ENCODE assay signal across 11 cellular contexts in the genomic region with DNA sequence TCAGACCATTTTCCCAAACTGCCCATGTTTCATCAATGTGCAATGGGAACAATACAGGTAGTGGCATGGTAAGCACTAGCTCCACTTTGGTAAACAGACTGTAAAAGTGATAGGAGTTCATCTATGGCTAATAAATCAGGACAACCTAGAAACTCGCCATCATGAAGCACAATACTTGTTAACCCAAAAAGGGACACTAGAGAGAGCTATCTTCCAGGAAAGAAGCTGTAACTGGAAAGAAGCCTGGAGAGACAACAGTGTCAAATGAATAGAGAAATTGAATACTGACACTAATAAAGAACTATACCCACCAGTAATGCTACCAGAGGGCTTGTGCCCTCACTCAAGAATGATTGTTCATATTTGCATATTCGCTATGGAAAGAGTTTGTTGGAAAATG.
DNase-seq lines count a peak whose midpoint lies in the region; ATAC-seq, FAIRE-seq and TF ChIP-seq lines count a peak whose summit lies in the region.
"Had no signal": no experiment of that assay in that cellular context is flagged by ENCODE, and none has a peak within 500 bp of the region (broad histone marks: within the 10 kb centered on the region; RNA-seq: fewer than 3 reads in every experiment).

No MANE protein-coding gene starts in this region.

- no peak overlapping the region for H3K4me3 ChIP-seq in keratinocyte (ENCODE audit: control insufficient read depth in 2 of 3, extremely low read depth in 1 of 3, insufficient read depth in 2 of 3, low read depth in 1 of 3, low read length in 3 of 3)

- dilution Hi-C loops in keratinocyte (cut with MboI; ENCODE audit: extremely low pct_ligation_motif_present, low sequenced_read_pairs): no loop called here

- H3K79me2 ChIP-seq in keratinocyte (ENCODE audit: control insufficient read depth, insufficient read depth, low read length): no peaks in the 10 kb centered on the region

- H4K20me1 ChIP-seq in keratinocyte (ENCODE audit: control insufficient read depth, extremely low read depth, insufficient read depth, low read length): no peaks in the 10 kb centered on the region

- no peaks in the 10 kb centered on the region for H3K9me3 ChIP-seq in keratinocyte (ENCODE audit: control insufficient read depth, low read depth, low read length)

- peak; percentile 64 for DNase-seq in DMS53 (lab: John Stamatoyannopoulos, UW)
- DNase-seq in WTC11 (ENCODE audit: low spot score): no peak
- DNase-seq in keratinocyte (ENCODE audit: low read depth, low spot score): no peak
- DNase-seq: natural killer cell had no signal

- no peaks in the 10 kb centered on the region for H3K9me3 Mint-ChIP-seq in WTC11

- peak overlapping the region; percentile 49 for H2AFZ ChIP-seq in keratinocyte (ENCODE audit: control insufficient read depth, low read length)

- CTCF ChIA-PET in WTC11 (lab: Charles Lee): no interaction called here

- no peak overlapping the region for H3K27ac Mint-ChIP-seq in WTC11
- H3K27ac Mint-ChIP-seq: natural killer cell had no signal

- no peak overlapping the region for H3K4me3 Mint-ChIP-seq in WTC11
- H3K4me3 Mint-ChIP-seq: natural killer cell had no signal

- no peaks in the 10 kb centered on the region for H3K36me3 Mint-ChIP-seq in WTC11
- H3K36me3 Mint-ChIP-seq: natural killer cell had no signal

- H3K27ac ChIP-seq in keratinocyte (ENCODE audit: control insufficient read depth, insufficient read depth, low read length): no peak overlapping the region
- H3K27ac ChIP-seq: epithelial cell of prostate had no signal

- POLR2A ChIA-PET in WTC11 (lab: Charles Lee): no interaction called here

- no peak overlapping the region for H3K4me2 ChIP-seq in keratinocyte (ENCODE audit: control insufficient read depth, extremely low read depth, insufficient read depth, low read depth, low read length)

- H3K4me1 ChIP-seq in keratinocyte (ENCODE audit: control insufficient read depth, extremely low read depth, insufficient read depth, low read length): no peaks in the 10 kb centered on the region

- peak; percentile 17 for FAIRE-seq in keratinocyte (lab: Jason Lieb, UNC)
- FAIRE-seq: RCC 7860 had no signal

- H3K27me3 ChIP-seq in keratinocyte (ENCODE audit: control insufficient read depth, extremely low read depth, insufficient read depth, low read length): no peaks in the 10 kb centered on the region

- ATAC-seq in WTC11: peak; percentile 83
- no peak for ATAC-seq in HG03520 (IDR thresholded peaks at IDR 0.05; ENCODE audit: unreplicated experiment)
- ATAC-seq in HG02840 (IDR thresholded peaks at IDR 0.05; ENCODE audit: low FRiP score, unreplicated experiment): no peak
- no peak for ATAC-seq in HG02885 (IDR thresholded peaks at IDR 0.05; ENCODE audit: poor library complexity, unreplicated experiment)
- ATAC-seq in HG02870 (IDR thresholded peaks at IDR 0.05; ENCODE audit: unreplicated experiment): no peak
- ATAC-seq: natural killer cell had no signal

- no peaks in the 10 kb centered on the region for H3K27me3 Mint-ChIP-seq in WTC11 (ENCODE audit: low read depth)

- H3K36me3 ChIP-seq in keratinocyte (ENCODE audit: control insufficient read depth in 2 of 2, extremely low read depth in 1 of 2, insufficient read depth in 2 of 2, low read length in 2 of 2): no peaks in the 10 kb centered on the region

- no peaks in the 10 kb centered on the region for H3K9me1 ChIP-seq in keratinocyte (ENCODE audit: control insufficient read depth, extremely low read depth, insufficient read depth, low read length)

- peak; percentile 68 for TF ChIP-seq CTCF in LNCAP (IDR thresholded peaks at IDR 0.05)
- TF ChIP-seq CTCF in WTC11 (IDR thresholded peaks at IDR 0.05): no peak
- peak in 2 of 3 experiments; percentile 31 to 32 for TF ChIP-seq CTCF in keratinocyte (optimal IDR thresholded peaks at IDR 0.05 in 1 of 3, IDR thresholded peaks at IDR 0.05 in 1 of 3, conservative IDR thresholded peaks at IDR 0.05 in 1 of 3; ENCODE audit: extremely low read depth in 1 of 3, insufficient read depth in 2 of 3, low read length in 3 of 3)

- H3K9ac ChIP-seq in keratinocyte (ENCODE audit: control insufficient read depth, extremely low read depth, insufficient read depth, low read length): no peak overlapping the region

- no peaks in the 10 kb centered on the region for H3K4me1 Mint-ChIP-seq in WTC11
- H3K4me1 Mint-ChIP-seq: natural killer cell had no signal

TF ChIP-seq in WTC11, 78 proteins besides CTCF, POLR2A, EP300 and RAD21:
- TF ChIP-seq, protein P1, sequence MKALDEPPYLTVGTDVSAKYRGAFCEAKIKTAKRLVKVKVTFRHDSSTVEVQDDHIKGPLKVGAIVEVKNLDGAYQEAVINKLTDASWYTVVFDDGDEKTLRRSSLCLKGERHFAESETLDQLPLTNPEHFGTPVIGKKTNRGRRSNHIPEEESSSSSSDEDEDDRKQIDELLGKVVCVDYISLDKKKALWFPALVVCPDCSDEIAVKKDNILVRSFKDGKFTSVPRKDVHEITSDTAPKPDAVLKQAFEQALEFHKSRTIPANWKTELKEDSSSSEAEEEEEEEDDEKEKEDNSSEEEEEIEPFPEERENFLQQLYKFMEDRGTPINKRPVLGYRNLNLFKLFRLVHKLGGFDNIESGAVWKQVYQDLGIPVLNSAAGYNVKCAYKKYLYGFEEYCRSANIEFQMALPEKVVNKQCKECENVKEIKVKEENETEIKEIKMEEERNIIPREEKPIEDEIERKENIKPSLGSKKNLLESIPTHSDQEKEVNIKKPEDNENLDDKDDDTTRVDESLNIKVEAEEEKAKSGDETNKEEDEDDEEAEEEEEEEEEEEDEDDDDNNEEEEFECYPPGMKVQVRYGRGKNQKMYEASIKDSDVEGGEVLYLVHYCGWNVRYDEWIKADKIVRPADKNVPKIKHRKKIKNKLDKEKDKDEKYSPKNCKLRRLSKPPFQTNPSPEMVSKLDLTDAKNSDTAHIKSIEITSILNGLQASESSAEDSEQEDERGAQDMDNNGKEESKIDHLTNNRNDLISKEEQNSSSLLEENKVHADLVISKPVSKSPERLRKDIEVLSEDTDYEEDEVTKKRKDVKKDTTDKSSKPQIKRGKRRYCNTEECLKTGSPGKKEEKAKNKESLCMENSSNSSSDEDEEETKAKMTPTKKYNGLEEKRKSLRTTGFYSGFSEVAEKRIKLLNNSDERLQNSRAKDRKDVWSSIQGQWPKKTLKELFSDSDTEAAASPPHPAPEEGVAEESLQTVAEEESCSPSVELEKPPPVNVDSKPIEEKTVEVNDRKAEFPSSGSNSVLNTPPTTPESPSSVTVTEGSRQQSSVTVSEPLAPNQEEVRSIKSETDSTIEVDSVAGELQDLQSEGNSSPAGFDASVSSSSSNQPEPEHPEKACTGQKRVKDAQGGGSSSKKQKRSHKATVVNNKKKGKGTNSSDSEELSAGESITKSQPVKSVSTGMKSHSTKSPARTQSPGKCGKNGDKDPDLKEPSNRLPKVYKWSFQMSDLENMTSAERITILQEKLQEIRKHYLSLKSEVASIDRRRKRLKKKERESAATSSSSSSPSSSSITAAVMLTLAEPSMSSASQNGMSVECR (CRISPR knock-in tag; IDR thresholded peaks at IDR 0.05; ENCODE audit: borderline replicate concordance): no peak
- TF ChIP-seq, protein P2, sequence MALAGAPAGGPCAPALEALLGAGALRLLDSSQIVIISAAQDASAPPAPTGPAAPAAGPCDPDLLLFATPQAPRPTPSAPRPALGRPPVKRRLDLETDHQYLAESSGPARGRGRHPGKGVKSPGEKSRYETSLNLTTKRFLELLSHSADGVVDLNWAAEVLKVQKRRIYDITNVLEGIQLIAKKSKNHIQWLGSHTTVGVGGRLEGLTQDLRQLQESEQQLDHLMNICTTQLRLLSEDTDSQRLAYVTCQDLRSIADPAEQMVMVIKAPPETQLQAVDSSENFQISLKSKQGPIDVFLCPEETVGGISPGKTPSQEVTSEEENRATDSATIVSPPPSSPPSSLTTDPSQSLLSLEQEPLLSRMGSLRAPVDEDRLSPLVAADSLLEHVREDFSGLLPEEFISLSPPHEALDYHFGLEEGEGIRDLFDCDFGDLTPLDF (CRISPR knock-in tag; IDR thresholded peaks at IDR 0.05): no peak
- TF ChIP-seq, protein P3, sequence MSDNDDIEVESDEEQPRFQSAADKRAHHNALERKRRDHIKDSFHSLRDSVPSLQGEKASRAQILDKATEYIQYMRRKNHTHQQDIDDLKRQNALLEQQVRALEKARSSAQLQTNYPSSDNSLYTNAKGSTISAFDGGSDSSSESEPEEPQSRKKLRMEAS (CRISPR knock-in tag; IDR thresholded peaks at IDR 0.05): no peak
- TF ChIP-seq, protein P4, sequence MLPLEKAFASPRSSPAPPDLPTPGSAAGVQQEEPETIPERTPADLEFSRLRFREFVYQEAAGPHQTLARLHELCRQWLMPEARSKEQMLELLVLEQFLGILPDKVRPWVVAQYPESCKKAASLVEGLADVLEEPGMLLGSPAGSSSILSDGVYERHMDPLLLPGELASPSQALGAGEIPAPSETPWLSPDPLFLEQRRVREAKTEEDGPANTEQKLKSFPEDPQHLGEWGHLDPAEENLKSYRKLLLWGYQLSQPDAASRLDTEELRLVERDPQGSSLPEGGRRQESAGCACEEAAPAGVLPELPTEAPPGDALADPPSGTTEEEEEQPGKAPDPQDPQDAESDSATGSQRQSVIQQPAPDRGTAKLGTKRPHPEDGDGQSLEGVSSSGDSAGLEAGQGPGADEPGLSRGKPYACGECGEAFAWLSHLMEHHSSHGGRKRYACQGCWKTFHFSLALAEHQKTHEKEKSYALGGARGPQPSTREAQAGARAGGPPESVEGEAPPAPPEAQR (CRISPR knock-in tag; IDR thresholded peaks at IDR 0.05): no peak
